In genomic region chr11:134240592-134240991, GRCh38 we compare ENCODE assay signal across 9 cellular contexts. TPM values are rescaled to one million over a fixed set of nuclear protein-coding genes. Genes with fewer than 3 reads are reported as not detected.
"Had no signal": no experiment of that assay in that cellular context is flagged by ENCODE, and none has a peak within 500 bp of the region (broad histone marks: within the 10 kb centered on the region; RNA-seq: fewer than 3 reads in every experiment).

No MANE protein-coding gene starts in this region.

- FAIRE-seq: G401.6, GM12878, GM12891, GM12892, GM18507, GM19239 had no signal

- ATAC-seq: GM12878 had no signal

- DNase-seq: GDM1, GF-D8 had no signal

- H3K4me3 ChIP-seq: GM12878 had no signal

RNA-seq across cellular contexts. Expression of gene GLB1L3, which starts 35.6 kb away (rescaled TPM):
- total RNA-seq: G401 had no signal
